19 cellular contexts compared by ENCODE assay signal in the genomic region with DNA sequence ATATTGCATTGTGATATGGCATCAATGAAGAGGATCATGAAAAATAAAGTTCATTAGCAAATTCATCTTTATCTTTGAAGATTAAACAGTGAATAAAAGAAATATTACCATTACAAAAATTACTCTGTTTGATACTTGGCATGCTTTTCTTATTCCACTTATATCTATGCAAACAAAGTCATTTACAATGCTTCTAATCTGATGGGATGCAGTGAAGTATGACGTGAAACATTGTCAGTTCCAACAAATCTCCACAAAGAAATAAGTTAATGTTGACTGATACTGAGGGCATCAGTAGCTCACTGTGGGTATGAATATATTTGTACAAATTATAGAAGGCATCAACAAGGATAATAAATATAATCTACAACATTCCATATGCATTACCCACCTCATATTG.
"Had no signal": no experiment of that assay in that cellular context is flagged by ENCODE, and none has a peak within 500 bp of the region (broad histone marks: within the 10 kb centered on the region; RNA-seq: fewer than 3 reads in every experiment).

No MANE protein-coding gene starts in this region.

- DNase-seq: natural killer cell; occipital lobe; ovary; posterior cingulate gyrus; psoas muscle; right cardiac atrium; right lobe of liver; sigmoid colon; small intestine; stimulated activated CD4-positive, alpha-beta T cell treated with anti-CD3 and anti-CD28 coated beads, Interleukin-15, amount 100 ng/mL, for 24 hours; stimulated activated CD4-positive, alpha-beta T cell treated with anti-CD3 and anti-CD28 coated beads, Interleukin-2, amount 100 ng/mL, for 24 hours; stimulated activated CD4-positive, alpha-beta T cell treated with anti-CD3 and anti-CD28 coated beads, Interleukin-2, amount 100 ng/mL, for 48 hours; stimulated activated CD4-positive, alpha-beta T cell treated with anti-CD3 and anti-CD28 coated beads, Interleukin-4, amount 100 ng/mL, for 24 hours; stimulated activated naive B cell treated with anti-CD40 and anti-IgM and Interleukin-4, amounts not matched to agents 10 μg/mL and 1 μg/mL and 100 μg/mL, for 72 hours; stimulated activated naive CD4-positive, alpha-beta T cell treated with Interleukin-2 at 50 U/mL for 16 hours; stomach; thyroid gland; trophoblast cell; upper lobe of left lung had no signal
